In genomic region chr9:111598730-111599091, GRCh38 we compare ENCODE assay signal across 8 cellular contexts. TPM values are rescaled to one million over a fixed set of nuclear protein-coding genes. Genes with fewer than 3 reads are reported as not detected.
DNase-seq lines count a peak whose midpoint lies in the region; ATAC-seq and TF ChIP-seq lines count a peak whose summit lies in the region.

No MANE protein-coding gene starts in this region.

- no peak for TF ChIP-seq EP300 in ovary (IDR thresholded peaks at IDR 0.05)

- peaks cover 18% of the 10 kb centered on the region for H3K4me1 Mint-ChIP-seq in activated T-cell treated with anti-CD3 and anti-CD28 coated beads, Interleukin-2, amount 50 U/mL, for 4 hours (ENCODE audit: low read depth)

- peak overlapping the region; percentile 67 to 77 for H3K27ac ChIP-seq in ovary

- no peak for TF ChIP-seq POLR2A in ovary (IDR thresholded peaks at IDR 0.05)

- H3K9me3 ChIP-seq in ovary: no peaks in the 10 kb centered on the region

- H3K27me3 ChIP-seq in ovary: no peaks in the 10 kb centered on the region

- H3K27me3 Mint-ChIP-seq in activated T-cell treated with anti-CD3 and anti-CD28 coated beads, Interleukin-2, amount 50 U/mL, for 4 hours (ENCODE audit: low read depth): peaks cover 35% of the 10 kb centered on the region

- intact Hi-C loops in ovary (cut with DNase I): loop anchor here in 2 of 4 donors (10.0 kb wide), 1 partner anchor 476 kb away; no protein-coding TSS in a partner anchor

- H3K4me3 Mint-ChIP-seq in activated T-cell treated with anti-CD3 and anti-CD28 coated beads, Interleukin-2, amount 50 U/mL, for 4 hours: peak overlapping the region; percentile 83

- peak; percentile 53 for DNase-seq in EH (ENCODE audit: low read depth)
- DNase-seq in activated T-cell treated with anti-CD3 and anti-CD28 coated beads, Interleukin-2, amount 50 U/mL, for 4 hours: no peak
- DNase-seq in foreskin melanocyte: peak; percentile 6
- DNase-seq in ovary: peak; percentile 20 to 59 (median 43)
- no peak for DNase-seq in dedifferentiated amniotic fluid mesenchymal stem cell (ENCODE audit: extremely low spot score)

- H3K36me3 ChIP-seq in ovary: no peaks in the 10 kb centered on the region

- H3K4me3 ChIP-seq in ovary: peak overlapping the region; percentile 93

- TF ChIP-seq CTCF in ovary (IDR thresholded peaks at IDR 0.05): no peak

- H3K9me3 Mint-ChIP-seq in activated T-cell treated with anti-CD3 and anti-CD28 coated beads, Interleukin-2, amount 50 U/mL, for 4 hours: no peaks in the 10 kb centered on the region

- 0 to 2% (median 2%) methylated on average over 16 of the region's 16 CpGs for WGBS in ovary, 3 donors

- no peaks in the 10 kb centered on the region for H3K36me3 Mint-ChIP-seq in activated T-cell treated with anti-CD3 and anti-CD28 coated beads, Interleukin-2, amount 50 U/mL, for 4 hours (ENCODE audit: insufficient read depth)

- no peaks in the 10 kb centered on the region for H3K4me1 ChIP-seq in ovary (ENCODE audit: insufficient read depth)

- peak; percentile 15 for ATAC-seq in HG03342 (IDR thresholded peaks at IDR 0.05; ENCODE audit: unreplicated experiment)
- peak; percentile 35 to 44 for ATAC-seq in activated T-cell treated with anti-CD3 and anti-CD28 coated beads, Interleukin-2, amount 50 U/mL, for 4 hours
- ATAC-seq in HG02642 (IDR thresholded peaks at IDR 0.05; ENCODE audit: poor library complexity, unreplicated experiment): no peak
- no peak for ATAC-seq in HG03135 (IDR thresholded peaks at IDR 0.05; ENCODE audit: unreplicated experiment)

RNA-seq across cellular contexts. Expression of gene PTGR1, which starts 0.7 kb away (rescaled TPM):
- total RNA-seq in activated T-cell treated with anti-CD3 and anti-CD28 coated beads, Interleukin-2, amount 50 U/mL, for 4 hours: under 1 TPM; 0.26 to 0.73 (median 0.38) TPM
- 10 to 100 TPM; 21.5 to 45.3 (median 31.5) TPM for total RNA-seq in ovary
- 10 to 100 TPM in 1 of 2 donors, 1 to 10 TPM in 1; 7.3 to 16.7 TPM for polyA plus RNA-seq in ovary

RNA-seq across cellular contexts. Expression of gene DNAJC25, which starts 32.4 kb away (rescaled TPM):
- 1 to 10 TPM; 5.0 to 6.7 (median 6.5) TPM for total RNA-seq in activated T-cell treated with anti-CD3 and anti-CD28 coated beads, Interleukin-2, amount 50 U/mL, for 4 hours
- 10 to 100 TPM in 1 of 7 donors, 1 to 10 TPM in 6; 5.3 to 12.3 (median 7.9) TPM for total RNA-seq in ovary
- polyA plus RNA-seq in ovary: 1 to 10 TPM; 5.5 to 8.9 TPM

Comparison
In these comparisons a context has a peak if more than half of its experiments do, and no peak if none do; other contexts are left out.
1. DNase-seq: peak in EH (single experiment), foreskin melanocyte (single experiment) and ovary (5 of 5); none in activated T-cell treated with anti-CD3 and anti-CD28 coated beads, Interleukin-2, amount 50 U/mL, for 4 hours (single experiment) and dedifferentiated amniotic fluid mesenchymal stem cell (single experiment).
2. ATAC-seq: peak in HG03342 (single experiment) and activated T-cell treated with anti-CD3 and anti-CD28 coated beads, Interleukin-2, amount 50 U/mL, for 4 hours (2 of 2); none in HG02642 (single experiment) and HG03135 (single experiment).
3. RNA of gene PTGR1, which starts 0.7 kb away (total RNA-seq): 21.5 to 45.3 TPM in ovary; 0.26 to 0.73 TPM in activated T-cell treated with anti-CD3 and anti-CD28 coated beads, Interleukin-2, amount 50 U/mL, for 4 hours; every median in the first group is over 10 times any median in the second.